Comparison of ENCODE assay signal across 17 cellular contexts in the genomic region with DNA sequence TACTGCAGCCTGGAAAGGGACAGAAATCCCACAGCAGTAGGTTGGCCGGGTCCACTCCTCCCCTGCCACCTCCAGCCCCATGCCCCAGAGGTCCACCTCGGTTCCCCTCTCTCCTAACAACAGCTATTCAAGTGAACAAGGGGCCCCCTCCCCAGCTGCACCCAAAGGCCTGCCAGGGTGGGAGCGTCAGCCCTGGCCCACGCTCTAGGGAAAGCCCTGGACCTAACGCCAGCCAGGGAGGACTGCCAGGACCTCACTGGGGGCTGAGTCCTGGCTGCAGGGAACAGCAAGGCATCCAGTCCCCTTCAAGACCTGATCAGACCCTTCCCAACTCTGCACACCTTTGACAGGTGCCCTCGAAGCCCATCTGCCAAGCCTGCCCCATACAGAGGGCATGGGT. TPM values are rescaled to one million over a fixed set of nuclear protein-coding genes. Genes with fewer than 3 reads are reported as not detected.
A peak's percentile ranks its signal among the peaks of the same experiment; 100 is the strongest.
DNase-seq lines count a peak whose midpoint lies in the region; ATAC-seq, FAIRE-seq and TF ChIP-seq lines count a peak whose summit lies in the region.
"Had no signal": no experiment of that assay in that cellular context is flagged by ENCODE, and none has a peak within 500 bp of the region (broad histone marks: within the 10 kb centered on the region; RNA-seq: fewer than 3 reads in every experiment).

No MANE protein-coding gene starts in this region.

- H3K9me3 Mint-ChIP-seq in Calu3 (ENCODE audit: low read depth, unreplicated experiment): no peaks in the 10 kb centered on the region

- peak overlapping the region; percentile 55 for H3K4me2 ChIP-seq in BLaER1

- H3K27ac Mint-ChIP-seq in Calu3 (ENCODE audit: unreplicated experiment): no peak overlapping the region

- DNase-seq in kidney (peak; percentile 66), dorsolateral prefrontal cortex (no peak), NCI-H1694 treated with DMSO at 0.1 percent for 48 hours (lab: John Stamatoyannopoulos, UW) (no peak), Calu3 (no peak)
- DNase-seq: NCI-H187 treated with DMSO at 0.1 percent for 48 hours, NCI-H2227 treated with DMSO at 0.1 percent for 48 hours, NCI-H524, NCI-H82, OCI-M1 had no signal

- no peak for FAIRE-seq in kidney (lab: Jason Lieb, UNC)
- FAIRE-seq: G401.6, H1 had no signal

- no peak overlapping the region for H3K4me3 ChIP-seq in BLaER1
- H3K4me3 ChIP-seq in kidney (ENCODE audit: low read length in 2 of 2): no peak overlapping the region
- H3K4me3 ChIP-seq in skeletal muscle tissue (ENCODE audit: low read length in 3 of 3): no peak overlapping the region
- no peak overlapping the region for H3K4me3 ChIP-seq in dorsolateral prefrontal cortex
- H3K4me3 ChIP-seq: SJCRH30 had no signal

- intact Hi-C loops in kidney (cut with DNase I): no loop called here
- intact Hi-C loops in dorsolateral prefrontal cortex (cut with DNase I): no loop called here
- intact Hi-C loops in Calu3 (cut with micrococcal nuclease; ENCODE audit: unreplicated experiment): no loop called here

- ATAC-seq in HG02623 (IDR thresholded peaks at IDR 0.05; ENCODE audit: unreplicated experiment): no peak

- H3K27me3 Mint-ChIP-seq in Calu3 (ENCODE audit: unreplicated experiment): no peaks in the 10 kb centered on the region

- no peak overlapping the region for H3K9ac ChIP-seq in BLaER1
- no peak overlapping the region for H3K9ac ChIP-seq in kidney (ENCODE audit: low read length in 2 of 2)
- peak overlapping the region in 1 of 3 donors; percentile 64 for H3K9ac ChIP-seq in skeletal muscle tissue (ENCODE audit: low read depth in 1 of 3, low read length in 3 of 3)

- peaks cover 94% of the 10 kb centered on the region for H3K27me3 ChIP-seq in BLaER1
- no peaks in the 10 kb centered on the region for H3K27me3 ChIP-seq in skeletal muscle tissue (ENCODE audit: control insufficient read depth in 3 of 3, insufficient read depth in 3 of 3, low read length in 3 of 3)
- H3K27me3 ChIP-seq in dorsolateral prefrontal cortex: peaks cover 0 to 70% (median 0%) of the 10 kb centered on the region in 45 donors
- H3K27me3 ChIP-seq: SJCRH30 had no signal

- no peaks in the 10 kb centered on the region for H3K4me1 Mint-ChIP-seq in Calu3 (ENCODE audit: low read depth, unreplicated experiment)

- no peak overlapping the region for H3K4me3 Mint-ChIP-seq in Calu3 (ENCODE audit: low read depth, unreplicated experiment)

- no TSS peak for BruUV-seq in Calu3 (replicated peaks; lab: Mats Ljungman, UMichigan)

- no peak for TF ChIP-seq CTCF in C4-2B (conservative IDR thresholded peaks at IDR 0.05)
- TF ChIP-seq CTCF in kidney (IDR thresholded peaks at IDR 0.05; ENCODE audit: borderline replicate concordance, extremely low read depth, insufficient read depth): no peak
- no peak for TF ChIP-seq CTCF in dorsolateral prefrontal cortex (IDR thresholded peaks at IDR 0.05 in 54 of 56, conservative IDR thresholded peaks at IDR 0.05 in 2 of 56; ENCODE audit: low read depth in 1 of 56, partially characterized antibody in 56 of 56)
- TF ChIP-seq CTCF in Calu3 (IDR thresholded peaks at IDR 0.05; ENCODE audit: unreplicated experiment): no peak

- peaks cover 78% of the 10 kb centered on the region for H3K36me3 Mint-ChIP-seq in Calu3 (ENCODE audit: insufficient read depth, unreplicated experiment)

- H3K27ac ChIP-seq in BLaER1 (peak overlapping the region; percentile 46), C4-2B (peak overlapping the region; percentile 90), kidney (ENCODE audit: low read depth in 2 of 2, low read length in 2 of 2) (no peak overlapping the region), skeletal muscle tissue (ENCODE audit: low read depth, low read length) (peak overlapping the region; percentile 71), dorsolateral prefrontal cortex (no peak overlapping the region)
- H3K27ac ChIP-seq: SJCRH30 had no signal

- H3K36me3 ChIP-seq in BLaER1 (peaks cover 92% of the 10 kb centered on the region), kidney (ENCODE audit: control insufficient read depth in 1 of 2, insufficient read depth in 2 of 2, low read length in 2 of 2) (no peaks in the 10 kb centered on the region), skeletal muscle tissue (ENCODE audit: control insufficient read depth in 3 of 3, insufficient read depth in 3 of 3, low read length in 3 of 3) (peaks cover 2 to 5% (median 2%) of the 10 kb centered on the region in 3 donors)
- H3K36me3 ChIP-seq: SJCRH30 had no signal

- H4K20me1 ChIP-seq in BLaER1: peaks cover 100% of the 10 kb centered on the region

- peaks cover 19% of the 10 kb centered on the region for H3K4me1 ChIP-seq in BLaER1
- peaks cover 0 to 11% of the 10 kb centered on the region in 2 donors for H3K4me1 ChIP-seq in kidney (ENCODE audit: control insufficient read depth in 1 of 2, insufficient read depth in 1 of 2, low read depth in 1 of 2, low read length in 2 of 2)
- peaks cover 34 to 90% (median 70%) of the 10 kb centered on the region in 3 donors for H3K4me1 ChIP-seq in skeletal muscle tissue (ENCODE audit: control insufficient read depth in 3 of 3, insufficient read depth in 3 of 3, low read length in 3 of 3)
- H3K4me1 ChIP-seq: SJCRH30 had no signal

- CTCF ChIA-PET in Calu3 (lab: Charles Lee): interaction anchor here (1.1 kb wide), 1 partner anchor 33 kb away, joined by 3 read pairs; no protein-coding TSS in a partner anchor

- H3K9me3 ChIP-seq in BLaER1 (no peaks in the 10 kb centered on the region), kidney (ENCODE audit: control insufficient read depth in 1 of 2, low read length in 2 of 2) (no peaks in the 10 kb centered on the region), skeletal muscle tissue (ENCODE audit: control insufficient read depth in 3 of 3, low read length in 3 of 3) (no peaks in the 10 kb centered on the region)
- H3K9me3 ChIP-seq: SJCRH30 had no signal

RNA-seq across cellular contexts. Expression of a gene that starts 13.2 kb away (rescaled TPM):
- total RNA-seq in kidney (110 TPM), skeletal muscle tissue (13.0 TPM), dorsolateral prefrontal cortex (100 to 1,000 TPM in 116 of 120 experiments, 10 to 100 TPM in 4; 86.4 to 357 (median 144) TPM), Calu3 (2022) (24.6 and 27.4 TPM in 2 replicates)
- 79.7 TPM for polyA plus RNA-seq in kidney (ENCODE audit: insufficient read depth, low read depth, low replicate concordance)

RNA-seq across cellular contexts. Expression of a gene that starts 23.2 kb away (rescaled TPM):
- total RNA-seq in kidney (218 TPM), skeletal muscle tissue (83.0 TPM), dorsolateral prefrontal cortex (100 to 1,000 TPM; 115 to 220 (median 178) TPM), Calu3 (2022) (371 and 407 TPM in 2 replicates)
- polyA plus RNA-seq in kidney (ENCODE audit: insufficient read depth, low read depth, low replicate concordance): 246 TPM

RNA-seq across cellular contexts. Expression of a gene that starts 23.7 kb away (rescaled TPM):
- total RNA-seq in kidney (13.7 TPM), skeletal muscle tissue (10.4 TPM), dorsolateral prefrontal cortex (1 to 10 TPM; 2.4 to 8.3 (median 4.5) TPM), Calu3 (2022) (14.4 and 22.8 TPM in 2 replicates)
- polyA plus RNA-seq in kidney (ENCODE audit: insufficient read depth, low read depth, low replicate concordance): 5.2 TPM

RNA-seq across cellular contexts. Expression of a gene that starts 27.4 kb away (rescaled TPM):
- 1.5 TPM for total RNA-seq in kidney
- polyA plus RNA-seq in kidney (ENCODE audit: insufficient read depth, low read depth, low replicate concordance): 5.5 TPM
- not detected for total RNA-seq in skeletal muscle tissue
- total RNA-seq in dorsolateral prefrontal cortex: 100 to 1,000 TPM in 97 of 120 experiments, 10 to 100 TPM in 23; 27.4 to 186 (median 123) TPM
- total RNA-seq in Calu3 (2022): 1.1 TPM in 1 of 2 replicates, not detected in the other
- total RNA-seq: RPMI7951, SJCRH30 had no signal

RNA-seq across cellular contexts. Expression of a gene that starts 54.0 kb away (rescaled TPM):
- total RNA-seq in kidney: 4.7 TPM
- 81.4 TPM for polyA plus RNA-seq in kidney (ENCODE audit: insufficient read depth, low read depth, low replicate concordance)
- total RNA-seq in skeletal muscle tissue: not detected
- 10 to 100 TPM in 2 of 120 experiments, 1 to 10 TPM in 117, under 1 TPM in 1; 0.93 to 13.7 (median 3.5) TPM for total RNA-seq in dorsolateral prefrontal cortex
- total RNA-seq in Calu3 (2022): 0.19 and 0.27 TPM in 2 replicates
- total RNA-seq: RPMI7951 had no signal

Comparison
In these comparisons a context has a peak if more than half of its experiments do, and no peak if none do; other contexts are left out.
1. H3K27ac ChIP-seq: peak in BLaER1 (single experiment), C4-2B (single experiment) and skeletal muscle tissue (single experiment); none in kidney (0 of 2) and dorsolateral prefrontal cortex (0 of 59).